ENCODE assay signal across 8 cellular contexts in the genomic region with DNA sequence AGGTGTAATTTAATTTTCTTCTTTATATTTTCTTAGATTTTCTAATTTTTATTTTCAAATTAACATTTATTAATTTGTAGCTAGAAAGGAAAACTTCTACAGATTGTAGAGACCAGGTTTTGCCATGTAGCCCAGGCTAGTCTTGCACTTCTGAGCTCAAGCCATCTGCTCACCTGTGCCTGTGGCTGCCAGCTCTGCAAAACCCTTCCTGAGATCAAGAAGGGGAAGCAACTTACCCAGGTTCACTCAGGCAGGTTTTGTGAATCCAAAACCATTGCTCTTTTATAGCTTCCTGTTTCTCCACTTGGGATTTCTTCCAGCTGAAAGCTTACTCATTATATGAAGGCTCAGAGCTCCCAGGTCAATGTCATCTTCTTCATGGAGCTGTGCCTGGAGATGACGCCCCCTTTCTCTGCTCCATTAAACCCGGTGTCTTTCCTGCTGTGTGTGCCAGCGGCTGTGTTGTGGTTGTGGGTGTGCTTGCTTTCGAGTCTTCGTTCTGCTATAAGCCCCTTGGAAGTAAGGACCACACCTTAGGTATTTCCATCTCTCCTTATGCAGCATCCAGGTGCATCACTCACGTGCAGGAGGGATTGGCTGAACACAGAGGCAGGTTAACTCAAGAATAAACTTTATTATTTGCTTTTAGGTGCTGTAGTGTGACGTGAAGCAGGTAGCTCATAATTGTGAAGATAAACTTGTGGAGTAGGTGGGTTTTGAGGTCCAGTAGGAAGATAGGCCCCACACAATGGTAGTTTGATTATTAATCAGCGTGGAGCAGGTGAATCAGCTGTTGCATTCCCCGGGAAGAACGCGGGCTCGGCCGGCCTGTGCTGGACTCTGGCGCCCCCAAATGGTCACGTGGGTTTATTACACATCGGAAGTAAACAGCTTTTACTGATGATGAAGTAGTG. TPM values are rescaled to one million over a fixed set of nuclear protein-coding genes. Genes with fewer than 3 reads are reported as not detected.
A peak's percentile ranks its signal among the peaks of the same experiment; 100 is the strongest.
DNase-seq lines count a peak whose midpoint lies in the region; ATAC-seq, FAIRE-seq and TF ChIP-seq lines count a peak whose summit lies in the region.

No MANE protein-coding gene starts in this region.

- intact Hi-C loops in mammary epithelial cell (cut with micrococcal nuclease) = loop anchor here (1.0 kb wide), 5 partner anchors 134 to 333 kb away; no protein-coding TSS in a partner anchor
- intact Hi-C loops in kidney (cut with DNase I) = loop anchor here (5.0 kb wide), 1 partner anchor 184 kb away; no protein-coding TSS in a partner anchor

- H3K4me2 ChIP-seq in A549 (peak overlapping the region; percentile 59), GM23248 (ENCODE audit: unreplicated experiment) (peak overlapping the region; percentile 13), mammary epithelial cell (ENCODE audit: insufficient read depth, low read depth, low read length) (no peak overlapping the region)

- TF ChIP-seq POLR2A in A549 (IDR thresholded peaks at IDR 0.05; ENCODE audit: low read length) = no peak

- POLR2A ChIA-PET in A549 (lab: Yijun Ruan, JAX) = interaction anchor here (0.7 to 1.8 kb wide), 7 partner anchors 27 to 285 kb away, joined by 3 to 18 read pairs (median 5); a partner anchor contains a TSS

- no TSS peak for BruUV-seq in mammary epithelial cell (replicated peaks; lab: Mats Ljungman, UMichigan)

- 27% methylated on average over 16 of the region's 16 CpGs for WGBS in A549 (ENCODE audit: missing lambda C conversion rate)
- WGBS in GM23248 (ENCODE audit: low coverage in 1 of 2, low lambda C conversion rate in 2 of 2, missing lambda C conversion rate in 2 of 2), 2 experiments = 10 to 11% methylated on average over 16 of the region's 16 CpGs
- 23% methylated on average over 16 of the region's 16 CpGs for WGBS in mammary epithelial cell (ENCODE audit: low coverage, missing lambda C conversion rate)

- H3K9me2 ChIP-seq in GM23248 (ENCODE audit: insufficient read depth) = no peaks in the 10 kb centered on the region

- peak; percentile 98 to 99 for TF ChIP-seq RAD21 in A549 (conservative IDR thresholded peaks at IDR 0.05 in 1 of 2, IDR thresholded peaks at IDR 0.05 in 1 of 2)

- no peaks in the 10 kb centered on the region for H3K36me3 ChIP-seq in GM23248 (ENCODE audit: low read depth)
- H3K36me3 ChIP-seq in mammary epithelial cell (ENCODE audit: insufficient read depth, low read length) = no peaks in the 10 kb centered on the region
- no peaks in the 10 kb centered on the region for H3K36me3 ChIP-seq in kidney (ENCODE audit: control insufficient read depth in 1 of 2, insufficient read depth in 2 of 2, low read length in 2 of 2)

- H3K4me3 ChIP-seq in A549 = no peak overlapping the region
- H3K4me3 ChIP-seq in GM23248 = peak overlapping the region; percentile 14; the same call in 1 of the 2 replicates
- H3K4me3 ChIP-seq in mammary epithelial cell (replicated peaks in 1 of 3; ENCODE audit: insufficient read depth in 1 of 3, low read depth in 2 of 3, low read length in 3 of 3) = no peak overlapping the region
- peak overlapping the region in 1 of 2 donors; percentile 24 for H3K4me3 ChIP-seq in kidney (ENCODE audit: low read length in 2 of 2)

- H3K27me3 ChIP-seq in GM23248 (replicated peaks; ENCODE audit: insufficient read depth) (no peaks in the 10 kb centered on the region), mammary epithelial cell (ENCODE audit: insufficient read depth, low read length) (no peaks in the 10 kb centered on the region)

- dilution Hi-C loops in mammary epithelial cell (cut with HindIII; ENCODE audit: low sequenced_read_pairs) = loop anchor here (5.0 kb wide), 1 partner anchor 169 kb away; no protein-coding TSS in a partner anchor

- DNase-seq in A549 (ENCODE audit: low read depth in 1 of 2, low spot score in 1 of 2) (peak; percentile 72 to 76), GM23248 (peak; percentile 80), NCI-H345 (lab: John Stamatoyannopoulos, UW) (peak; percentile 74), mammary epithelial cell (peak; percentile 57), kidney (peak; percentile 85)
- DNase-seq in activated CD4-positive, CD25-positive, alpha-beta regulatory T cell (lab: John Stamatoyannopoulos, UW) = peak; percentile 56 to 70 (median 58)
- peak; percentile 69 to 78 for DNase-seq in stimulated activated CD4-positive, alpha-beta T cell treated with anti-CD3 and anti-CD28 coated beads, Interleukin-1b, Interleukin-23, amount 100 ng/mL, for 4 hours (ENCODE audit: low read depth in 2 of 2)

- no peaks in the 10 kb centered on the region for H3K9me3 ChIP-seq in A549
- H3K9me3 ChIP-seq in GM23248 (ENCODE audit: low read depth) = no peaks in the 10 kb centered on the region
- H3K9me3 ChIP-seq in mammary epithelial cell (replicated peaks; ENCODE audit: insufficient read depth, low read length) = no peaks in the 10 kb centered on the region
- H3K9me3 ChIP-seq in kidney (ENCODE audit: control insufficient read depth in 1 of 2, low read length in 2 of 2) = no peaks in the 10 kb centered on the region

- H3F3A ChIP-seq in GM23248 (ENCODE audit: insufficient read depth) = no peaks in the 10 kb centered on the region

- H4K20me1 ChIP-seq in GM23248 (ENCODE audit: insufficient read depth) = no peaks in the 10 kb centered on the region
- no peaks in the 10 kb centered on the region for H4K20me1 ChIP-seq in mammary epithelial cell (ENCODE audit: insufficient read depth, low read length)

- no peak overlapping the region for H3K9ac ChIP-seq in GM23248
- H3K9ac ChIP-seq in mammary epithelial cell (ENCODE audit: insufficient read depth, low read length) = no peak overlapping the region
- H3K9ac ChIP-seq in kidney (ENCODE audit: low read length in 2 of 2) = no peak overlapping the region

- in situ Hi-C loops in GM23248 (cut with MboI) (loop anchor here (10.0 kb wide), 1 partner anchor 187 kb away; a partner anchor contains a TSS), mammary epithelial cell (cut with MboI; ENCODE audit: low sequenced_read_pairs in 2 of 2) (no loop called here)

- H3K4me1 ChIP-seq in A549 = peaks cover 9% of the 10 kb centered on the region; the same call in 2 of the 3 replicates
- H3K4me1 ChIP-seq in GM23248 (ENCODE audit: insufficient read depth) = peaks cover 4% of the 10 kb centered on the region; the same call in 1 of the 2 replicates
- peaks cover 6% of the 10 kb centered on the region for H3K4me1 ChIP-seq in mammary epithelial cell (ENCODE audit: insufficient read depth, low read length)
- H3K4me1 ChIP-seq in kidney (ENCODE audit: control insufficient read depth in 1 of 2, insufficient read depth in 1 of 2, low read depth in 1 of 2, low read length in 2 of 2) = peaks cover 2 to 9% of the 10 kb centered on the region in 2 donors

- TF ChIP-seq EP300 in A549 (IDR thresholded peaks at IDR 0.05) = no peak

- TF ChIP-seq CTCF in A549 (IDR thresholded peaks at IDR 0.05) (peak; percentile 96), mammary epithelial cell (conservative IDR thresholded peaks at IDR 0.05 in 1 of 2, IDR thresholded peaks at IDR 0.05 in 1 of 2; ENCODE audit: extremely low read depth in 1 of 2, insufficient read depth in 1 of 2, low read depth in 1 of 2, low read length in 2 of 2) (peak; percentile 82 to 91), kidney (IDR thresholded peaks at IDR 0.05; ENCODE audit: borderline replicate concordance, extremely low read depth, insufficient read depth) (peak; percentile 92)

- CTCF ChIA-PET in A549 (lab: Yijun Ruan, JAX) = interaction anchor here (0.5 to 20.3 kb wide), 97 partner anchors 10 to 726 kb away, joined by 3 to 406 read pairs (median 6); a partner anchor contains a TSS
- CTCF ChIA-PET in mammary epithelial cell (lab: Charles Lee; ENCODE audit: low non-redundant PET) = interaction anchor here (0.5 to 1.5 kb wide), 17 partner anchors 12 to 748 kb away, joined by 3 to 20 read pairs (median 4); no protein-coding TSS in a partner anchor

- H3K27ac ChIP-seq in A549 (peak overlapping the region; percentile 20 to 66; a peak in 5 of 6 replicates), GM23248 (no peak overlapping the region), mammary epithelial cell (ENCODE audit: insufficient read depth, low read depth, low read length) (no peak overlapping the region), kidney (ENCODE audit: low read depth in 2 of 2, low read length in 2 of 2) (peak overlapping the region in 1 of 2 donors; percentile 24)

- FAIRE-seq in A549 (lab: Jason Lieb, UNC) (no peak), kidney (lab: Jason Lieb, UNC) (no peak)

- ATAC-seq in A549 (peak; percentile 89 to 94), GM21786 (IDR thresholded peaks at IDR 0.05; ENCODE audit: unreplicated experiment) (no peak)

- H3K79me2 ChIP-seq in GM23248 (ENCODE audit: insufficient read depth) (no peaks in the 10 kb centered on the region), mammary epithelial cell (ENCODE audit: insufficient read depth, low read length) (no peaks in the 10 kb centered on the region)

- H2AFZ ChIP-seq in GM23248 (peak overlapping the region; percentile 64), mammary epithelial cell (ENCODE audit: low read depth, low read length) (peak overlapping the region; percentile 45)

TF ChIP-seq in A549, 52 proteins besides CTCF, POLR2A, EP300 and RAD21 (continues in another document):
- TF ChIP-seq MYC (IDR thresholded peaks at IDR 0.05; ENCODE audit: borderline replicate concordance, low read length) = peak; percentile 57; the same call in 1 of the 2 replicates
- TF ChIP-seq RARB (CRISPR knock-in tag; IDR thresholded peaks at IDR 0.05) = no peak
- no peak for TF ChIP-seq SREBF2 (IDR thresholded peaks at IDR 0.05)
- no peak for TF ChIP-seq ZFP36 (IDR thresholded peaks at IDR 0.05; ENCODE audit: borderline replicate concordance, partially characterized antibody)
- TF ChIP-seq JUN (IDR thresholded peaks at IDR 0.05) = no peak

RNA-seq across cellular contexts. Expression of a gene that starts 42.2 kb away (rescaled TPM):
- polyA plus RNA-seq in A549 (2011; rRNA removed) (29.5 and 35.8 TPM in 2 replicates), A549 (2017; fragmentation: RNase III; extraction: RNeasy Plus Mini Kit Qiagen cat#74134 plus additional on column Dnase treatment) (50.9 to 55.8 TPM (median 52.2 TPM) in 3 replicates), GM23248 (2016; fragmentation: Nextera tagmentation; extraction: Ambion mirVana) (4.6 and 5.1 TPM in 2 replicates), mammary epithelial cell (27.4 TPM), kidney (ENCODE audit: insufficient read depth, low read depth, low replicate concordance) (2.9 TPM)
- polyA plus RNA-seq in A549 (2012; cell fraction: cytosol; rRNA removed) = 27.0 and 31.7 TPM in 2 replicates
- polyA plus RNA-seq in A549 (2012; cell fraction: nucleus; rRNA removed) = 115 and 120 TPM in 2 replicates
- polyA minus RNA-seq in A549 (2011; rRNA and poly(A)+ RNA removed) = 36.4 and 49.4 TPM in 2 replicates
- total RNA-seq in GM23248 (2014; rRNA removed; shearing (Covaris generic)) = 16.0 and 39.5 TPM in 2 replicates
- total RNA-seq in mammary epithelial cell (10 to 100 TPM; 15.7 to 60.6 TPM), kidney (17.5 TPM)
- polyA minus RNA-seq in mammary epithelial cell = 34.9 TPM

Comparison
In these comparisons a context has a peak if more than half of its experiments do, and no peak if none do; other contexts are left out.
1. H3K27ac ChIP-seq: peak in A549 (2 of 2); none in GM23248 (single experiment) and mammary epithelial cell (single experiment).
2. Peak in every context shown above with its lines, with median percentiles within 50 percentile points of each other: DNase-seq and CTCF ChIP-seq.